In the genomic region with DNA sequence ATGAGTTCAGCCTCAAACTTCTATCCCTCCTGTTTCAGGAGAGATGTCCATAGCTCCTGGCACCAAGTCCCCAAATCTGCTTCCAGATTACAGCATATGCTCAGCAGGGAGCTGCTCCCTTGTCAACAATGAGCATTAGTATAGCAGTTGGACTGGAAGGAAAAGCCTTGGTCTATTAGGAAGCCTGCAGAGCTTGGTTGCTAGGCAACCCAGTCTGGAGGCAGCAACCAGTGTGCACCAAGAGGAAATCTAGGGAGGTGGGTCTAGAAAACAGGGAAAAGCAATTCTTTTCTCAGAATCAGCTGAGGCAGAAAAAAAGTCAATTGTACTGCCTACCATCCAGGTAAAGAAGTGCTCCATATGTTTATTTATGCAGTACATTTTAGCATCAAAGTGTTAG, we compare ENCODE assay signal across 12 cellular contexts.
DNase-seq lines count a peak whose midpoint lies in the region; ATAC-seq, FAIRE-seq and TF ChIP-seq lines count a peak whose summit lies in the region.
"Had no signal": no experiment of that assay in that cellular context is flagged by ENCODE, and none has a peak within 500 bp of the region (broad histone marks: within the 10 kb centered on the region; RNA-seq: fewer than 3 reads in every experiment).

No MANE protein-coding gene starts in this region.

- H4K20me1 ChIP-seq in BLaER1, result no peaks in the 10 kb centered on the region

- H3K27me3 ChIP-seq in BLaER1 (no peaks in the 10 kb centered on the region), WERI-Rb-1 (ENCODE audit: insufficient read depth, low read depth, severe bottlenecking) (no peaks in the 10 kb centered on the region), brain microvascular endothelial cell (replicated peaks) (no peaks in the 10 kb centered on the region)
- H3K27me3 ChIP-seq: sigmoid colon had no signal

- no peak overlapping the region for H3K4me3 ChIP-seq in BLaER1
- H3K4me3 ChIP-seq in WERI-Rb-1 (ENCODE audit: low read depth, low read length), result no peak overlapping the region
- H3K4me3 ChIP-seq in brain microvascular endothelial cell (ENCODE audit: low read depth, low read length), result no peak overlapping the region
- H3K4me3 ChIP-seq: sigmoid colon had no signal

- TF ChIP-seq CTCF in WERI-Rb-1 (IDR thresholded peaks at IDR 0.05; ENCODE audit: low read depth, low read length), result no peak
- no peak for TF ChIP-seq CTCF in brain microvascular endothelial cell (IDR thresholded peaks at IDR 0.05; ENCODE audit: low read depth, low read length, missing control alignments)

- H3K36me3 ChIP-seq in BLaER1, result no peaks in the 10 kb centered on the region
- H3K36me3 ChIP-seq in WERI-Rb-1, result no peaks in the 10 kb centered on the region
- H3K36me3 ChIP-seq in brain microvascular endothelial cell (replicated peaks), result no peaks in the 10 kb centered on the region
- H3K36me3 ChIP-seq: sigmoid colon had no signal

- peaks cover 24% of the 10 kb centered on the region for H3K4me1 ChIP-seq in BLaER1

- H3K9ac ChIP-seq in BLaER1, result no peak overlapping the region
- H3K9ac ChIP-seq: SK-N-SH had no signal

- no peak for FAIRE-seq in H54 (lab: Jason Lieb, UNC)
- FAIRE-seq: colon had no signal

- DNase-seq in NCI-H1694 treated with DMSO at 0.1 percent for 48 hours (lab: John Stamatoyannopoulos, UW) (peak; percentile 78), WERI-Rb-1 (peak; percentile 45), islet precursor cell (peak; percentile 62), H54 (ENCODE audit: insufficient read length, low spot score) (no peak), brain microvascular endothelial cell (no peak), erythroblast (lab: John Stamatoyannopoulos, UW) (no peak)
- DNase-seq: activated effector memory CD4-positive, alpha-beta T cell treated with Interleukin-2 at 50 U/mL for 16 hours; sigmoid colon; SK-N-SH had no signal

- in situ Hi-C loops in brain microvascular endothelial cell (cut with HindIII; ENCODE audit: low pct_ligation_motif_present, low sequenced_read_pairs), result no loop called here

- ATAC-seq in HG03378 (IDR thresholded peaks at IDR 0.05; ENCODE audit: unreplicated experiment), result no peak

- no peaks in the 10 kb centered on the region for H3K9me3 ChIP-seq in BLaER1
- no peaks in the 10 kb centered on the region for H3K9me3 ChIP-seq in WERI-Rb-1 (ENCODE audit: severe bottlenecking)
- H3K9me3 ChIP-seq: sigmoid colon, SK-N-SH had no signal

- H3K27ac ChIP-seq in BLaER1 (no peak overlapping the region), WERI-Rb-1 (no peak overlapping the region), brain microvascular endothelial cell (no peak overlapping the region)
- H3K27ac ChIP-seq: sigmoid colon had no signal

- H3K4me2 ChIP-seq in BLaER1, result peak overlapping the region; percentile 18; the same call in 1 of the 2 replicates
- H3K4me2 ChIP-seq: SK-N-SH had no signal

- no peak for TF ChIP-seq POLR2A in H54 (IDR thresholded peaks at IDR 0.05; ENCODE audit: low read depth, low read length)
- no peak for TF ChIP-seq POLR2A in erythroblast (IDR thresholded peaks at IDR 0.05; ENCODE audit: low read length)

Comparison
In these comparisons a context has a peak if more than half of its experiments do, and no peak if none do; other contexts are left out.
1. DNase-seq: peak in NCI-H1694 treated with DMSO at 0.1 percent for 48 hours (single experiment), WERI-Rb-1 (single experiment) and islet precursor cell (single experiment); none in H54 (single experiment), brain microvascular endothelial cell (single experiment) and erythroblast (0 of 2).